In the genomic region with DNA sequence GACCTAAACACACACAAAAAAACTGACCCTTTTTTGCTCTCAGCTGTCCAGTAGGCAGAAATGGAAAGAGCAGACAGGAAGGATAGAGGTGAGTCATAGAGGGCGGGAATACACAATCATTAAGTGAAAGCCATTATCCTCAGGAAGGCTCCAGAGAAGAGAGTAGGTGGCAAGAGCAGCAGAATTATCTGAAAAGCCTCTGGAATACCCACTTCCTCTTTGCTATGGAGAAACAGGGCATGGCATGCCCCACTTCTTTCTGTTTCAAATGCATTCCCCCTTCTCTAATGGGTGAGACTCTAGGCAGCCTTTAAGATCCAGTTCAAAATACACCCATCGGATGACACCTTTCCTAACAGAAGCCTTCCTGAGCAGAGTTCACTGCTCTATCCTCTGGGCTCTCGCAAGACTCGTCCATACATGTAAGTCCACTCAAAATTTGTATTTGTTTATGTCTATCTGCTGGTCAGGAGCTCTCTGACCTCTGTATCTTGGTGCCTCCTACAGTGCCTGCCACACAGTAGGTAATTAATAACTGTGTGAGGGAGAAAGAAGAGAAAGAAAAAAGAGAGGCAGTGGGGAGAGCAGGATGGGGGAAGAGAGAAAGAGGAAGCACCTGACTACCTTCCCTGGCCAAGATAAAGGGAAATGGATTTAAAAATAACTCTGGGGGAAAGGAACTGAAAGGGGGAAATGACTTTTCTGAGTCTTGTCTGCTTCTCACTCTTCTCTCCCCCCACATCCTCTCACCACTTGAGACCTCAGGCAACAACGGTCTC, we compare ENCODE assay signal across 7 cellular contexts. TPM values are rescaled to one million over a fixed set of nuclear protein-coding genes. Genes with fewer than 3 reads are reported as not detected.
DNase-seq lines count a peak whose midpoint lies in the region; ATAC-seq and TF ChIP-seq lines count a peak whose summit lies in the region.
"Had no signal": no experiment of that assay in that cellular context is flagged by ENCODE, and none has a peak within 500 bp of the region (broad histone marks: within the 10 kb centered on the region; RNA-seq: fewer than 3 reads in every experiment).

No MANE protein-coding gene starts in this region.

- DNase-seq in Calu3 (no peak), NCI-H2029 (lab: John Stamatoyannopoulos, UW) (peak; percentile 22), fibroblast of mammary gland (ENCODE audit: low read depth) (peak; percentile 68), upper lobe of right lung (no peak), posterior vena cava (ENCODE audit: low spot score) (no peak)

- TF ChIP-seq CTCF in Calu3 (IDR thresholded peaks at IDR 0.05; ENCODE audit: unreplicated experiment) = no peak
- TF ChIP-seq CTCF in fibroblast of mammary gland (conservative IDR thresholded peaks at IDR 0.05; ENCODE audit: control insufficient read depth, insufficient read depth, low read depth, low read length) = no peak
- TF ChIP-seq CTCF in upper lobe of right lung (IDR thresholded peaks at IDR 0.05) = no peak

- peak overlapping the region; percentile 55 for H3K27ac ChIP-seq in upper lobe of right lung
- H3K27ac ChIP-seq: SJCRH30 had no signal

- CTCF ChIA-PET in Calu3 (lab: Charles Lee) = no interaction called here

- H3K27me3 Mint-ChIP-seq in Calu3 (ENCODE audit: unreplicated experiment) = no peaks in the 10 kb centered on the region

- H3K4me3 ChIP-seq in fibroblast of mammary gland (ENCODE audit: control insufficient read depth, low read depth, low read length) = no peak overlapping the region
- no peak overlapping the region for H3K4me3 ChIP-seq in upper lobe of right lung
- H3K4me3 ChIP-seq: SJCRH30 had no signal

- H3K9me3 Mint-ChIP-seq in Calu3 (ENCODE audit: low read depth, unreplicated experiment) = peaks cover 2% of the 10 kb centered on the region

- ATAC-seq in GM21717 (IDR thresholded peaks at IDR 0.05; ENCODE audit: unreplicated experiment) = peak; percentile 77
- peak; percentile 73 for ATAC-seq in upper lobe of right lung

- H3K4me3 Mint-ChIP-seq in Calu3 (ENCODE audit: low read depth, unreplicated experiment) = no peak overlapping the region

- peaks cover 29% of the 10 kb centered on the region for H3K4me1 Mint-ChIP-seq in Calu3 (ENCODE audit: low read depth, unreplicated experiment)

- BruUV-seq in Calu3 (replicated peaks; lab: Mats Ljungman, UMichigan) = TSS peak; percentile 26

- no peaks in the 10 kb centered on the region for H3K36me3 ChIP-seq in upper lobe of right lung
- H3K36me3 ChIP-seq: SJCRH30 had no signal

- no peaks in the 10 kb centered on the region for H3K9me3 ChIP-seq in upper lobe of right lung
- H3K9me3 ChIP-seq: SJCRH30 had no signal

- peaks cover 4% of the 10 kb centered on the region for H3K4me1 ChIP-seq in upper lobe of right lung

- peak overlapping the region; percentile 22 for H3K27ac Mint-ChIP-seq in Calu3 (ENCODE audit: unreplicated experiment)

- no peaks in the 10 kb centered on the region for H3K27me3 ChIP-seq in upper lobe of right lung
- H3K27me3 ChIP-seq: SJCRH30 had no signal

- intact Hi-C loops in Calu3 (cut with micrococcal nuclease; ENCODE audit: unreplicated experiment) (no loop called here), upper lobe of right lung (cut with DNase I) (no loop called here), posterior vena cava (cut with DNase I) (no loop called here)

- H3K36me3 Mint-ChIP-seq in Calu3 (ENCODE audit: insufficient read depth, unreplicated experiment) = no peaks in the 10 kb centered on the region

RNA-seq across cellular contexts. Expression of gene KLHL33, which starts 8.5 kb away (rescaled TPM):
- total RNA-seq in Calu3 (2022) (not detected in 2 replicates), upper lobe of right lung (0.29 TPM), posterior vena cava (1 to 10 TPM in 1 of 2 donors, under 1 TPM in 1; 0.52 to 1.2 TPM)
- total RNA-seq: SJCRH30 had no signal

RNA-seq across cellular contexts. Expression of gene TEP1, which starts 14.1 kb away (rescaled TPM):
- total RNA-seq in Calu3 (2022) (30.4 and 32.5 TPM in 2 replicates), upper lobe of right lung (48.9 TPM), posterior vena cava (10 to 100 TPM; 36.1 to 38.7 TPM)

RNA-seq across cellular contexts. Expression of gene OSGEP, which starts 27.2 kb away (rescaled TPM):
- total RNA-seq in Calu3 (2022) (46.2 and 54.3 TPM in 2 replicates), upper lobe of right lung (33.8 TPM), posterior vena cava (10 to 100 TPM; 24.4 to 28.7 TPM)

RNA-seq across cellular contexts. Expression of gene APEX1, which starts 27.6 kb away (rescaled TPM):
- total RNA-seq in Calu3 (2022) = 205 TPM in 2 replicates
- 101 TPM for total RNA-seq in upper lobe of right lung
- total RNA-seq in posterior vena cava = 10 to 100 TPM; 74.3 to 96.2 TPM

RNA-seq across cellular contexts. Expression of gene PIP4P1, which starts 33.8 kb away (rescaled TPM):
- total RNA-seq in Calu3 (2022) (27.0 and 33.8 TPM in 2 replicates), upper lobe of right lung (40.2 TPM), posterior vena cava (10 to 100 TPM; 25.3 to 27.5 TPM)

Comparison
In these comparisons a context has a peak if more than half of its experiments do, and no peak if none do; other contexts are left out.
1. DNase-seq: peak in NCI-H2029 (single experiment) and fibroblast of mammary gland (single experiment); none in Calu3 (single experiment), upper lobe of right lung (single experiment) and posterior vena cava (single experiment).